Comparison of ENCODE assay signal across 11 cellular contexts in genomic region chr3:148998715-148999413, GRCh38. TPM values are rescaled to one million over a fixed set of nuclear protein-coding genes. Genes with fewer than 3 reads are reported as not detected.
DNase-seq lines count a peak whose midpoint lies in the region; ATAC-seq and TF ChIP-seq lines count a peak whose summit lies in the region.
"Had no signal": no experiment of that assay in that cellular context is flagged by ENCODE, and none has a peak within 500 bp of the region (broad histone marks: within the 10 kb centered on the region; RNA-seq: fewer than 3 reads in every experiment).

No MANE protein-coding gene starts in this region.

- H3K27me3 Mint-ChIP-seq in chondrocyte (ENCODE audit: low read depth), result no peaks in the 10 kb centered on the region

- TF ChIP-seq CTCF in heart right ventricle (IDR thresholded peaks at IDR 0.05), result no peak
- no peak for TF ChIP-seq CTCF in Loucy (conservative IDR thresholded peaks at IDR 0.05; ENCODE audit: low read length)
- no peak for TF ChIP-seq CTCF in chondrocyte (IDR thresholded peaks at IDR 0.05)
- no peak for TF ChIP-seq CTCF in upper lobe of right lung (IDR thresholded peaks at IDR 0.05)
- no peak for TF ChIP-seq CTCF in adrenal gland (IDR thresholded peaks at IDR 0.05)

- peaks cover 25% of the 10 kb centered on the region for H3K36me3 Mint-ChIP-seq in chondrocyte (ENCODE audit: low read depth)

- H3K9me3 ChIP-seq in heart right ventricle, result no peaks in the 10 kb centered on the region
- no peaks in the 10 kb centered on the region for H3K9me3 ChIP-seq in Loucy (ENCODE audit: insufficient read depth, low read depth, low read length)
- no peaks in the 10 kb centered on the region for H3K9me3 ChIP-seq in upper lobe of right lung
- H3K9me3 ChIP-seq in adrenal gland (replicated peaks in 1 of 3), result no peaks in the 10 kb centered on the region

- peak overlapping the region; percentile 56 for H3K4me2 ChIP-seq in Loucy (ENCODE audit: low read depth, low read length, poor library complexity, severe bottlenecking)

- peaks cover 4 to 52% (median 25%) of the 10 kb centered on the region in 9 donors for H3K4me1 ChIP-seq in heart right ventricle
- peaks cover 40% of the 10 kb centered on the region for H3K4me1 ChIP-seq in Loucy (ENCODE audit: insufficient read depth, low read length, poor library complexity, severe bottlenecking)
- H3K4me1 ChIP-seq in upper lobe of right lung, result peaks cover 19% of the 10 kb centered on the region
- no peaks in the 10 kb centered on the region for H3K4me1 ChIP-seq in adrenal gland (replicated peaks in 1 of 2)

- H3K27me3 ChIP-seq in heart right ventricle, result no peaks in the 10 kb centered on the region
- H3K27me3 ChIP-seq in Loucy (ENCODE audit: insufficient read depth, low read length, poor library complexity, severe bottlenecking), result no peaks in the 10 kb centered on the region
- H3K27me3 ChIP-seq in upper lobe of right lung, result no peaks in the 10 kb centered on the region
- no peaks in the 10 kb centered on the region for H3K27me3 ChIP-seq in adrenal gland

- peaks cover 0 to 91% (median 24%) of the 10 kb centered on the region in 9 donors for H3K36me3 ChIP-seq in heart right ventricle
- H3K36me3 ChIP-seq in Loucy (ENCODE audit: insufficient read depth, low read length), result 0 out of 2 replicates have a peak, but pooled peaks cover 4% of the 10 kb centered on the region
- peaks cover 67% of the 10 kb centered on the region for H3K36me3 ChIP-seq in upper lobe of right lung
- peaks cover 0 to 24% of the 10 kb centered on the region in 2 donors for H3K36me3 ChIP-seq in adrenal gland (replicated peaks in 1 of 2)

- no peak for TF ChIP-seq POLR2A in adrenal gland (IDR thresholded peaks at IDR 0.05)

- no peaks in the 10 kb centered on the region for H3K9me3 Mint-ChIP-seq in chondrocyte (ENCODE audit: low read depth)
- H3K9me3 Mint-ChIP-seq: neural crest cell had no signal

- ATAC-seq in heart right ventricle (peak in 1 of 8 donors; percentile 27), Right ventricle myocardium inferior (no peak), upper lobe of right lung (no peak), sciatic nerve (no peak)

- H3K4me3 ChIP-seq in heart right ventricle (peak overlapping the region in 1 of 10 donors; percentile 6), Loucy (ENCODE audit: low read length, poor library complexity, severe bottlenecking) (peak overlapping the region; percentile 13), upper lobe of right lung (no peak overlapping the region), adrenal gland (no peak overlapping the region)

- H3F3A ChIP-seq in Loucy (ENCODE audit: low read depth), result no peaks in the 10 kb centered on the region

- peak overlapping the region; percentile 38; the same call in 1 of the 2 replicates for H2AFZ ChIP-seq in Loucy (ENCODE audit: low read length)

- H3K9me2 ChIP-seq in Loucy (replicated peaks; ENCODE audit: low read depth, low read length), result no peaks in the 10 kb centered on the region

- no peak for DNase-seq in heart right ventricle
- DNase-seq in Right ventricle myocardium inferior (ENCODE audit: missing footprints), result no peak
- no peak for DNase-seq in chondrocyte (ENCODE audit: low spot score)
- DNase-seq in upper lobe of right lung, result no peak
- no peak for DNase-seq in adrenal gland
- no peak for DNase-seq in NCI-H524 (lab: John Stamatoyannopoulos, UW)
- DNase-seq in sciatic nerve (ENCODE audit: low spot score), result no peak
- DNase-seq: activated CD4-positive, alpha-beta T cell treated with anti-CD3 and anti-CD28 coated beads for 48 hours; NCI-H345 had no signal

- WGBS in heart right ventricle, 2 donors, result 19 to 20% methylated on average over 7 of the region's 7 CpGs
- WGBS in adrenal gland, 4 donors, result 60 to 64% (median 62%) methylated on average over 7 of the region's 7 CpGs

- no peaks in the 10 kb centered on the region for H4K20me1 ChIP-seq in Loucy (ENCODE audit: insufficient read depth, low read length, poor library complexity, severe bottlenecking)

- H3K4me3 Mint-ChIP-seq in chondrocyte (ENCODE audit: unreplicated experiment), result no peak overlapping the region
- H3K4me3 Mint-ChIP-seq: neural crest cell had no signal

- H3K27ac ChIP-seq in heart right ventricle (peak overlapping the region in 7 of 10 donors; percentile 36 to 65 (median 57)), upper lobe of right lung (peak overlapping the region; percentile 15), adrenal gland (no peak overlapping the region)

- H3K79me2 ChIP-seq in Loucy (ENCODE audit: insufficient read depth, low read length), result peaks cover 5% of the 10 kb centered on the region; the same call in 1 of the 2 replicates

- H3K27ac Mint-ChIP-seq in chondrocyte (ENCODE audit: unreplicated experiment), result peak overlapping the region; percentile 51

- intact Hi-C loops in heart right ventricle (cut with DNase I) (loop anchor here in 1 of 10 donors (10.0 kb wide), 1 partner anchor 1606 kb away; the partner anchor contains the start of gene SELENOT), Right ventricle myocardium inferior (cut with DNase I) (no loop called here), upper lobe of right lung (cut with DNase I) (no loop called here), adrenal gland (cut with DNase I) (no loop called here), sciatic nerve (cut with DNase I) (no loop called here)

- peak overlapping the region; percentile 16 for H3K9ac ChIP-seq in Loucy (ENCODE audit: low read depth, low read length, poor library complexity, severe bottlenecking)

- H3K4me1 Mint-ChIP-seq in chondrocyte (ENCODE audit: low read depth), result peaks cover 15% of the 10 kb centered on the region

RNA-seq across cellular contexts. Expression of gene GYG1, which starts 7.5 kb away (rescaled TPM):
- 100 to 1,000 TPM; 126 to 210 (median 157) TPM for total RNA-seq in heart right ventricle
- 100 to 1,000 TPM in 1 of 2 donors, 10 to 100 TPM in 1; 56.5 to 156 TPM for polyA plus RNA-seq in heart right ventricle
- total RNA-seq in Right ventricle myocardium inferior, result 202 TPM
- total RNA-seq in chondrocyte, result 41.2 to 50.1 TPM (median 48.1 TPM) in 3 replicates
- total RNA-seq in upper lobe of right lung, result 45.6 TPM
- total RNA-seq in adrenal gland, result 10 to 100 TPM; 25.6 to 53.6 (median 38.7) TPM
- polyA plus RNA-seq in adrenal gland, result 10 to 100 TPM; 17.3 to 52.5 (median 21.7) TPM
- total RNA-seq in sciatic nerve, result 35.2 TPM

Comparison
In these comparisons a context has a peak if more than half of its experiments do, and no peak if none do; other contexts are left out.
1. H3K27ac ChIP-seq: peak in heart right ventricle (7 of 10) and upper lobe of right lung (single experiment); none in adrenal gland (0 of 5).